ENCODE assay signal across 39 cellular contexts in genomic region chr4:109708435-109708834, GRCh38. TPM values are rescaled to one million over a fixed set of nuclear protein-coding genes. Genes with fewer than 3 reads are reported as not detected.
"Had no signal": no experiment of that assay in that cellular context is flagged by ENCODE, and none has a peak within 500 bp of the region (broad histone marks: within the 10 kb centered on the region; RNA-seq: fewer than 3 reads in every experiment).

No MANE protein-coding gene starts in this region.

- H3K27me3 Mint-ChIP-seq: activated CD4-positive, alpha-beta memory T cell treated with anti-CD3 and anti-CD28 coated beads, Interleukin-2, amount 10 ng/mL, durations not matched to agents 7 days and 5 days; activated CD8-positive, alpha-beta memory T cell treated with anti-CD3 and anti-CD28 coated beads, Interleukin-2, amount 10 ng/mL, durations not matched to agents 7 days and 5 days; activated naive CD8-positive, alpha-beta T cell treated with anti-CD3 and anti-CD28 coated beads, Interleukin-2, amount 10 ng/mL, durations not matched to agents 7 days and 5 days; IgD-negative memory B cell; T-cell had no signal

- H3K27me3 ChIP-seq: ascending aorta, body of pancreas had no signal

- H3K4me3 Mint-ChIP-seq: activated CD4-positive, alpha-beta memory T cell treated with anti-CD3 and anti-CD28 coated beads, Interleukin-2, amount 10 ng/mL, durations not matched to agents 7 days and 5 days; activated CD8-positive, alpha-beta memory T cell treated with anti-CD3 and anti-CD28 coated beads, Interleukin-2, amount 10 ng/mL, durations not matched to agents 7 days and 5 days; activated naive CD8-positive, alpha-beta T cell treated with anti-CD3 and anti-CD28 coated beads, Interleukin-2, amount 10 ng/mL, durations not matched to agents 7 days and 5 days; IgD-negative memory B cell; T-cell had no signal

- H3K9me3 Mint-ChIP-seq: activated CD4-positive, alpha-beta memory T cell treated with anti-CD3 and anti-CD28 coated beads, Interleukin-2, amount 10 ng/mL, durations not matched to agents 7 days and 5 days; activated naive CD8-positive, alpha-beta T cell treated with anti-CD3 and anti-CD28 coated beads, Interleukin-2, amount 10 ng/mL, durations not matched to agents 7 days and 5 days; IgD-negative memory B cell; T-cell had no signal

- H3K36me3 Mint-ChIP-seq: activated naive CD8-positive, alpha-beta T cell treated with anti-CD3 and anti-CD28 coated beads, Interleukin-2, amount 10 ng/mL, durations not matched to agents 7 days and 5 days had no signal

- ATAC-seq: activated CD8-positive, alpha-beta memory T cell treated with anti-CD3 and anti-CD28 coated beads, Interleukin-2, amount 10 ng/mL, durations not matched to agents 7 days and 5 days; body of pancreas; Right ventricle myocardium inferior; SK-N-SH treated with all-trans-retinoic acid at 6 μM for 48 hours; T-cell had no signal

- H3K4me2 ChIP-seq: PC-9 had no signal

- H3K27ac Mint-ChIP-seq: activated CD4-positive, alpha-beta memory T cell treated with anti-CD3 and anti-CD28 coated beads, Interleukin-2, amount 10 ng/mL, durations not matched to agents 7 days and 5 days; activated CD8-positive, alpha-beta memory T cell treated with anti-CD3 and anti-CD28 coated beads, Interleukin-2, amount 10 ng/mL, durations not matched to agents 7 days and 5 days; activated naive CD8-positive, alpha-beta T cell treated with anti-CD3 and anti-CD28 coated beads, Interleukin-2, amount 10 ng/mL, durations not matched to agents 7 days and 5 days; T-cell had no signal

- FAIRE-seq: bronchial epithelial cell, RCC 7860 had no signal

- H3K4me3 ChIP-seq: ascending aorta, body of pancreas, PC-9 had no signal

- H3K27ac ChIP-seq: ascending aorta, body of pancreas, PC-9, RWPE1, VCaP had no signal

- DNase-seq: activated CD4-positive, alpha-beta memory T cell treated with anti-CD3 and anti-CD28 coated beads, Interleukin-2, amount 10 ng/mL, durations not matched to agents 7 days and 5 days; activated CD4-positive, alpha-beta T cell treated with anti-CD3 and anti-CD28 coated beads for 1 hour; activated CD4-positive, alpha-beta T cell treated with anti-CD3 and anti-CD28 coated beads for 48 hours; activated CD4-positive, CD25-positive, alpha-beta regulatory T cell; activated CD8-positive, alpha-beta memory T cell treated with anti-CD3 and anti-CD28 coated beads for 24 hours; activated CD8-positive, alpha-beta memory T cell treated with anti-CD3 and anti-CD28 coated beads, Interleukin-2, amount 10 ng/mL, durations not matched to agents 7 days and 5 days; activated CD8-positive, alpha-beta memory T cell treated with anti-CD3 and anti-CD28 coated beads, Interleukin-2, amount 50 U/mL, for 48 hours; activated effector memory CD4-positive, alpha-beta T cell treated with Interleukin-2 at 50 U/mL for 16 hours; activated naive CD4-positive, alpha-beta T cell treated with anti-CD3 and anti-CD28 coated beads, Interleukin-2, amount 50 U/mL, for 16 hours; activated naive CD8-positive, alpha-beta T cell treated with anti-CD3 and anti-CD28 coated beads, Interleukin-2, amount 10 ng/mL, durations not matched to agents 7 days and 5 days; activated T-cell treated with anti-CD3 and anti-CD28 coated beads, Interleukin-2, amount 50 U/mL, for 48 hours; amygdala; body of pancreas; caudate nucleus; cerebellar nuclear complex; KG1; MV-4-11; NCI-H1092; NCI-H1436 treated with DMSO at 0.1 percent for 48 hours; NCI-H1930; NCI-H2081 treated with DMSO at 0.1 percent for 48 hours; NCI-H226; NCI-H446 treated with DMSO at 0.1 percent for 48 hours; NCI-H524; NCI-H69; NCI-H82; PC-9; SIG-M5; T-cell; T-helper 2 cell; T-helper 9 cell had no signal

- H2AFZ ChIP-seq: PC-9 had no signal

- H3K9me3 ChIP-seq: ascending aorta, body of pancreas had no signal

RNA-seq across cellular contexts. Expression of gene CASP6, which starts 5.2 kb away (rescaled TPM):
- total RNA-seq: ascending aorta had no signal
